27 cellular contexts compared by ENCODE assay signal in the genomic region with DNA sequence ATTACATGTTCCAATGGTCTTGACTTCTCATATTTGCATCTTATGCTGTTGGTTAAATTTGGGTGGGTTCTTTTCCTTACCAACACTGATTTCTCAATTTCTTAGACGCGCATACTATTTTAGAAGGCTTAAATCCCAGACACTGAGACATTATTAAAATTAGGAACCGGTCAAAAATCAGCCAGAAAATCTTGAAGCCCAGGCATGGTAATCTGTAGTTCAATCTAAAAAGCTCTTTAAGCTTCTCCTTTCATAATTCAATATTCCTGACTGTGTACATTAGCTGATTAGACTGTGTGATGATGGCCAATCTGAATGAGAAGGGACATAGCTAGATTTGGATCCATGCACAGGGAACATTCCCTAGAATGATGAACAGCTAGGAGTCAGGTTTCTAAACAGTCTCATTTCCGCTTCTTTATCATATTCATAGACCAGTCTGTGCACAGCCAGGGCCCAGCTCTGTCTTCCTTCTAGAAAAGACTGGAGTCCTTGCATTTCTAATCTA.
"Had no signal": no experiment of that assay in that cellular context is flagged by ENCODE, and none has a peak within 500 bp of the region (broad histone marks: within the 10 kb centered on the region; RNA-seq: fewer than 3 reads in every experiment).

No MANE protein-coding gene starts in this region.

- H3K27ac Mint-ChIP-seq: activated CD4-positive, alpha-beta T cell treated with anti-CD3 and anti-CD28 coated beads, Interleukin-2, amount 10 ng/mL, durations not matched to agents 24 days and 14 days; activated CD8-positive, alpha-beta T cell treated with anti-CD3 and anti-CD28 coated beads for 36 hours; activated naive CD4-positive, alpha-beta T cell treated with anti-CD3 and anti-CD28 coated beads for 36 hours; activated naive CD4-positive, alpha-beta T cell treated with anti-CD3 and anti-CD28 coated beads, Interleukin-2, amount 50 U/mL, for 72 hours; activated T-cell treated with anti-CD3 and anti-CD28 coated beads, Interleukin-2, amount 50 U/mL, for 24 hours; activated T-helper 1 cell treated with anti-CD3 and anti-CD28 coated beads, Interleukin-12 subunit alpha, Interleukin-12 subunit beta, Interleukin-2, Interleukin-4 antibody, amounts not matched to agents 30 ng/mL and 10 ng/mL and 1 ng/mL, durations not matched to agents 14 hours and 24 hours and 36 hours; T-helper 1 cell treated with Interleukin-12 subunit alpha and Interleukin-12 subunit beta and Interleukin-4 antibody, amounts not matched to agents 30 μg/mL and 1 μg/mL, for 36 hours; T-helper 2 cell treated with Interferon-gamma antibody and Interleukin-4, amounts not matched to agents 5 μg/mL and 100 μg/mL, for 36 hours had no signal

- H3K4me1 ChIP-seq: adrenal gland, Peyer's patch, SJSA1 had no signal

- H3K36me3 ChIP-seq: adrenal gland, Peyer's patch had no signal

- H3K27ac ChIP-seq: adrenal gland, Peyer's patch, SJSA1 had no signal

- H3K27me3 Mint-ChIP-seq: activated CD4-positive, alpha-beta T cell treated with anti-CD3 and anti-CD28 coated beads, Interleukin-2, amount 10 ng/mL, durations not matched to agents 24 days and 14 days; activated CD8-positive, alpha-beta T cell treated with anti-CD3 and anti-CD28 coated beads for 36 hours; activated T-cell treated with anti-CD3 and anti-CD28 coated beads, Interleukin-2, amount 50 U/mL, for 24 hours; brain; central memory CD8-positive, alpha-beta T cell had no signal

- DNase-seq: activated CD4-positive, alpha-beta T cell treated with anti-CD3 and anti-CD28 coated beads, Interleukin-2, amount 10 ng/mL, durations not matched to agents 24 days and 14 days; activated CD4-positive, alpha-beta T cell treated with anti-CD3 and anti-CD28 coated beads, Interleukin-2, amount 50 U/mL, for 4 hours; activated CD8-positive, alpha-beta T cell treated with anti-CD3 and anti-CD28 coated beads for 36 hours; activated gamma-delta T cell treated with Interleukin-2 at 50 U/mL for 16 hours; activated naive CD4-positive, alpha-beta T cell treated with anti-CD3 and anti-CD28 coated beads for 36 hours; activated T-cell treated with anti-CD3 and anti-CD28 coated beads, Interleukin-2, amount 50 U/mL, for 24 hours; adrenal gland; Kasumi-1; KBM-7; MG63; NCI-H1048; NCI-H1436 treated with DMSO at 0.1 percent for 48 hours; NCI-H1694 treated with DMSO at 0.1 percent for 48 hours; NCI-H2029; NCI-H345; NCI-H524 treated with DMSO at 0.1 percent for 48 hours; PC-3; Peyer's patch; RPMI8226; SHP77 treated with DMSO at 0.1 percent for 48 hours had no signal

- H3K27me3 ChIP-seq: adrenal gland, MG63, Peyer's patch, SJSA1 had no signal

- H3K9me3 Mint-ChIP-seq: activated CD4-positive, alpha-beta T cell treated with anti-CD3 and anti-CD28 coated beads, Interleukin-2, amount 10 ng/mL, durations not matched to agents 24 days and 14 days; activated CD8-positive, alpha-beta T cell treated with anti-CD3 and anti-CD28 coated beads for 36 hours; activated naive CD4-positive, alpha-beta T cell treated with anti-CD3 and anti-CD28 coated beads for 36 hours; activated naive CD4-positive, alpha-beta T cell treated with anti-CD3 and anti-CD28 coated beads, Interleukin-2, amount 50 U/mL, for 72 hours; activated T-cell treated with anti-CD3 and anti-CD28 coated beads, Interleukin-2, amount 50 U/mL, for 24 hours; activated T-helper 1 cell treated with anti-CD3 and anti-CD28 coated beads, Interleukin-12 subunit alpha, Interleukin-12 subunit beta, Interleukin-2, Interleukin-4 antibody, amounts not matched to agents 30 ng/mL and 10 ng/mL and 1 ng/mL, durations not matched to agents 14 hours and 24 hours and 36 hours; brain; central memory CD8-positive, alpha-beta T cell; T-helper 1 cell treated with Interleukin-12 subunit alpha and Interleukin-12 subunit beta and Interleukin-4 antibody, amounts not matched to agents 30 μg/mL and 1 μg/mL, for 36 hours; T-helper 2 cell treated with Interferon-gamma antibody and Interleukin-4, amounts not matched to agents 5 μg/mL and 100 μg/mL, for 36 hours had no signal

- H3K4me3 ChIP-seq: adrenal gland, MG63, Peyer's patch, SJSA1 had no signal

- H3K9me3 ChIP-seq: adrenal gland, MG63, Peyer's patch, SJSA1 had no signal

- H3K4me1 Mint-ChIP-seq: activated CD4-positive, alpha-beta T cell treated with anti-CD3 and anti-CD28 coated beads, Interleukin-2, amount 10 ng/mL, durations not matched to agents 24 days and 14 days; central memory CD8-positive, alpha-beta T cell had no signal

- ATAC-seq: activated CD8-positive, alpha-beta T cell treated with anti-CD3 and anti-CD28 coated beads for 36 hours; activated naive CD4-positive, alpha-beta T cell treated with anti-CD3 and anti-CD28 coated beads, Interleukin-2, amount 50 U/mL, for 72 hours; PC-3 had no signal

- H3K4me3 Mint-ChIP-seq: activated CD4-positive, alpha-beta T cell treated with anti-CD3 and anti-CD28 coated beads, Interleukin-2, amount 10 ng/mL, durations not matched to agents 24 days and 14 days; activated CD8-positive, alpha-beta T cell treated with anti-CD3 and anti-CD28 coated beads for 36 hours; activated naive CD4-positive, alpha-beta T cell treated with anti-CD3 and anti-CD28 coated beads for 36 hours; activated T-cell treated with anti-CD3 and anti-CD28 coated beads, Interleukin-2, amount 50 U/mL, for 24 hours; activated T-helper 1 cell treated with anti-CD3 and anti-CD28 coated beads, Interleukin-12 subunit alpha, Interleukin-12 subunit beta, Interleukin-2, Interleukin-4 antibody, amounts not matched to agents 30 ng/mL and 10 ng/mL and 1 ng/mL, durations not matched to agents 14 hours and 24 hours and 36 hours; brain; central memory CD8-positive, alpha-beta T cell; T-helper 1 cell treated with Interleukin-12 subunit alpha and Interleukin-12 subunit beta and Interleukin-4 antibody, amounts not matched to agents 30 μg/mL and 1 μg/mL, for 36 hours; T-helper 2 cell treated with Interferon-gamma antibody and Interleukin-4, amounts not matched to agents 5 μg/mL and 100 μg/mL, for 36 hours had no signal
